In genomic region chr19:39846678-39847486, GRCh38 we compare ENCODE assay signal across 8 cellular contexts. TPM values are rescaled to one million over a fixed set of nuclear protein-coding genes. Genes with fewer than 3 reads are reported as not detected.
DNase-seq lines count a peak whose midpoint lies in the region; ATAC-seq, FAIRE-seq and TF ChIP-seq lines count a peak whose summit lies in the region.

No MANE protein-coding gene starts in this region.

- H3K79me2 ChIP-seq in astrocyte (ENCODE audit: insufficient read depth, low read length), result peaks cover 42% of the 10 kb centered on the region

- H3K4me3 ChIP-seq in astrocyte (ENCODE audit: insufficient read depth, low read depth, low read length) (peak overlapping the region; percentile 96), tibial artery (peak overlapping the region; percentile 81 to 93)

- H3K27ac ChIP-seq in astrocyte (ENCODE audit: low read depth, low read length) (peak overlapping the region; percentile 29), tibial artery (peak overlapping the region; percentile 81 to 91)

- H3K9ac ChIP-seq in astrocyte (ENCODE audit: low read length), result peak overlapping the region; percentile 96

- no peaks in the 10 kb centered on the region for H3K9me3 Mint-ChIP-seq in activated T-cell treated with anti-CD3 and anti-CD28 coated beads, Interleukin-2, amount 50 U/mL, for 72 hours
- H3K9me3 Mint-ChIP-seq in astrocyte (ENCODE audit: unreplicated experiment), result peaks cover 2% of the 10 kb centered on the region

- no peak for DNase-seq in activated T-cell treated with anti-CD3 and anti-CD28 coated beads, Interleukin-2, amount 50 U/mL, for 72 hours
- no peak for DNase-seq in activated T-cell treated with anti-CD3 and anti-CD28 coated beads, Interleukin-2, amount 50 U/mL, for 1 hour
- no peak for DNase-seq in astrocyte (ENCODE audit: low read depth)
- peak in 1 of 2 donors; percentile 41 for DNase-seq in left colon
- DNase-seq in tibial artery, result no peak
- DNase-seq in occipital lobe (lab: John Stamatoyannopoulos, UW), result no peak

- peak overlapping the region; percentile 95 for H2AFZ ChIP-seq in astrocyte (ENCODE audit: low read depth, low read length)

- intact Hi-C loops in left colon (cut with DNase I, micrococcal nuclease), result no loop called here
- intact Hi-C loops in tibial artery (cut with DNase I; ENCODE audit: low total_unique reads), result loop anchor here (5.0 kb wide), 1 partner anchor 125 kb away; the partner anchor contains the start of gene PSMC4

- peaks cover 44% of the 10 kb centered on the region for H3K4me1 Mint-ChIP-seq in activated T-cell treated with anti-CD3 and anti-CD28 coated beads, Interleukin-2, amount 50 U/mL, for 72 hours (ENCODE audit: low read depth)
- H3K4me1 Mint-ChIP-seq in astrocyte (ENCODE audit: low read depth, unreplicated experiment), result peaks cover 32% of the 10 kb centered on the region

- no peaks in the 10 kb centered on the region for H3K36me3 ChIP-seq in astrocyte (ENCODE audit: insufficient read depth, low read length)
- H3K36me3 ChIP-seq in tibial artery, result no peaks in the 10 kb centered on the region

- H3K27me3 Mint-ChIP-seq in activated T-cell treated with anti-CD3 and anti-CD28 coated beads, Interleukin-2, amount 50 U/mL, for 72 hours (ENCODE audit: low read depth), result no peaks in the 10 kb centered on the region
- H3K27me3 Mint-ChIP-seq in astrocyte (ENCODE audit: low read depth, unreplicated experiment), result no peaks in the 10 kb centered on the region

- no peaks in the 10 kb centered on the region for H3K27me3 ChIP-seq in astrocyte (ENCODE audit: insufficient read depth, low read length)
- H3K27me3 ChIP-seq in tibial artery, result no peaks in the 10 kb centered on the region

- peak overlapping the region; percentile 93 for H3K27ac Mint-ChIP-seq in activated T-cell treated with anti-CD3 and anti-CD28 coated beads, Interleukin-2, amount 50 U/mL, for 72 hours
- peak overlapping the region; percentile 93 for H3K27ac Mint-ChIP-seq in astrocyte (ENCODE audit: unreplicated experiment)

- peaks cover 3 to 5% of the 10 kb centered on the region in 2 donors for H3K36me3 Mint-ChIP-seq in activated T-cell treated with anti-CD3 and anti-CD28 coated beads, Interleukin-2, amount 50 U/mL, for 72 hours (ENCODE audit: insufficient read depth in 2 of 2)
- H3K36me3 Mint-ChIP-seq in astrocyte (ENCODE audit: low read depth, unreplicated experiment), result no peaks in the 10 kb centered on the region

- FAIRE-seq in astrocyte (lab: Jason Lieb, UNC), result no peak

- TF ChIP-seq CTCF in astrocyte (IDR thresholded peaks at IDR 0.05; ENCODE audit: insufficient read depth, low read depth, low read length), result no peak
- no peak for TF ChIP-seq CTCF in tibial artery (IDR thresholded peaks at IDR 0.05)

- peaks cover 37% of the 10 kb centered on the region for H4K20me1 ChIP-seq in astrocyte (ENCODE audit: insufficient read depth, low read length)

- H3K9me3 ChIP-seq in astrocyte (ENCODE audit: insufficient read depth, low read depth, low read length) (no peaks in the 10 kb centered on the region), tibial artery (no peaks in the 10 kb centered on the region)

- H3K4me1 ChIP-seq in astrocyte (ENCODE audit: insufficient read depth, low read length) (peaks cover 25% of the 10 kb centered on the region), tibial artery (peaks cover 0 to 53% (median 27%) of the 10 kb centered on the region in 4 donors)

- H3K4me3 Mint-ChIP-seq in activated T-cell treated with anti-CD3 and anti-CD28 coated beads, Interleukin-2, amount 50 U/mL, for 72 hours, result peak overlapping the region; percentile 79 to 94
- peak overlapping the region; percentile 98 for H3K4me3 Mint-ChIP-seq in astrocyte (ENCODE audit: unreplicated experiment)

- peak overlapping the region; percentile 87 for H3K4me2 ChIP-seq in astrocyte (ENCODE audit: low read length)

- no peak for ATAC-seq in activated T-cell treated with anti-CD3 and anti-CD28 coated beads, Interleukin-2, amount 50 U/mL, for 72 hours (replicated peaks in 1 of 2)
- peak; percentile 53 for ATAC-seq in left colon
- no peak for ATAC-seq in HG03457 (IDR thresholded peaks at IDR 0.05; ENCODE audit: unreplicated experiment)
- no peak for ATAC-seq in HG03196 (IDR thresholded peaks at IDR 0.05; ENCODE audit: unreplicated experiment)

RNA-seq across cellular contexts. Expression of gene FBL, which starts 0.7 kb away (rescaled TPM):
- total RNA-seq in activated T-cell treated with anti-CD3 and anti-CD28 coated beads, Interleukin-2, amount 50 U/mL, for 72 hours, result 100 to 1,000 TPM; 482 to 499 TPM
- total RNA-seq in astrocyte (109 and 135 TPM in 2 replicates), left colon (100 to 1,000 TPM; 128 to 166 TPM), occipital lobe (217 TPM)

RNA-seq across cellular contexts. Expression of gene DYRK1B, which starts 12.9 kb away (rescaled TPM):
- total RNA-seq in activated T-cell treated with anti-CD3 and anti-CD28 coated beads, Interleukin-2, amount 50 U/mL, for 72 hours, result 1 to 10 TPM; 6.1 to 7.0 TPM
- 25.4 and 31.4 TPM in 2 replicates for total RNA-seq in astrocyte
- 10 to 100 TPM in 1 of 2 donors, 1 to 10 TPM in 1; 7.6 to 16.3 TPM for total RNA-seq in left colon
- total RNA-seq in occipital lobe, result 16.7 TPM
